Comparison of ENCODE assay signal across 1 cellular context in the genomic region with DNA sequence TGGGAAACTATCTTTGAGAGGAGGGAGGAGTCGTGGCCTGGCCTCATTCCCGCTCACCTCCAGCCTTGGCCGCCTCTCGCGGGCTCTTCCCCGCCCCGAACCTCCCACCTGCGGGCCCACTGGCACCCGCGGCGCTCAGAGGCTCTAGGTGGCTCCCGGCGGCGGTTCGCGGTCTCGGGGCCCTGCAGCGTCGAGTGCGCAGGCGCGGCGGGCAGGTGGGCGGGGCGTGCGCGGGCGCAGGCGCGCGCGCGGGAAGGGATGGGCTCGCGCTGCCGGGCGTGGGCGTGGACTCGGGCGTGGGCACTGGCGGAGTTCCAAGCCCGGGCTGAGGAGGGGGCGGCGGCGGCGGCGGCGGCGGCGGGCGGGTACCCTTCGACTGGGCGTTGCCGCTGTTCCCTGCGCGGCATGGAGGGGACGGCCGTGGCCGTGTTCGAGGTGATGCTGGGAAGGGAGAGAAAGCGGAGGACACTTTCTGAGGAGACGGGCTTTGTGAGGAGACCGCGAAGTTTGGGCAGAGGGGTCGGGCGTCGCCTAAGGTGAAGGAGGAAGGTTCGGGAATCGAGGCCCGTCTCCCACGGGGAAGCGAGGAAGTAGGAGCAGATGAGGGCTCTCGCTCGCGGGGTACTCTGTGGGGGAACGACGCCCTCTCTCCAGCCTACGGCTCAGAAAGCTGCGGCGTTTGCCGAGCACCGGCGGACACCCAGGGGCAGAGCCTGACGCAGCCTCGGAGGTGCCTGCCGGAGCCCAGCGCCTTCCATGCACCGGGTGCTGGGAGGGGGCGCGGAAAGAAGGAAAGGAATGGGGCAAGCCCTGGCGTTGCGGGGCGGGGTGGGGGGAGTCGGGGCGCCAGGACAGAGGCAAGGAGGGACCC.
TF ChIP-seq lines count a peak whose summit lies in the region.

No MANE protein-coding gene starts in this region.

TF ChIP-seq in HepG2, 621 proteins besides CTCF, POLR2A, EP300 and RAD21 (continued from another document and continues in another):
- TF ChIP-seq, protein P1, sequence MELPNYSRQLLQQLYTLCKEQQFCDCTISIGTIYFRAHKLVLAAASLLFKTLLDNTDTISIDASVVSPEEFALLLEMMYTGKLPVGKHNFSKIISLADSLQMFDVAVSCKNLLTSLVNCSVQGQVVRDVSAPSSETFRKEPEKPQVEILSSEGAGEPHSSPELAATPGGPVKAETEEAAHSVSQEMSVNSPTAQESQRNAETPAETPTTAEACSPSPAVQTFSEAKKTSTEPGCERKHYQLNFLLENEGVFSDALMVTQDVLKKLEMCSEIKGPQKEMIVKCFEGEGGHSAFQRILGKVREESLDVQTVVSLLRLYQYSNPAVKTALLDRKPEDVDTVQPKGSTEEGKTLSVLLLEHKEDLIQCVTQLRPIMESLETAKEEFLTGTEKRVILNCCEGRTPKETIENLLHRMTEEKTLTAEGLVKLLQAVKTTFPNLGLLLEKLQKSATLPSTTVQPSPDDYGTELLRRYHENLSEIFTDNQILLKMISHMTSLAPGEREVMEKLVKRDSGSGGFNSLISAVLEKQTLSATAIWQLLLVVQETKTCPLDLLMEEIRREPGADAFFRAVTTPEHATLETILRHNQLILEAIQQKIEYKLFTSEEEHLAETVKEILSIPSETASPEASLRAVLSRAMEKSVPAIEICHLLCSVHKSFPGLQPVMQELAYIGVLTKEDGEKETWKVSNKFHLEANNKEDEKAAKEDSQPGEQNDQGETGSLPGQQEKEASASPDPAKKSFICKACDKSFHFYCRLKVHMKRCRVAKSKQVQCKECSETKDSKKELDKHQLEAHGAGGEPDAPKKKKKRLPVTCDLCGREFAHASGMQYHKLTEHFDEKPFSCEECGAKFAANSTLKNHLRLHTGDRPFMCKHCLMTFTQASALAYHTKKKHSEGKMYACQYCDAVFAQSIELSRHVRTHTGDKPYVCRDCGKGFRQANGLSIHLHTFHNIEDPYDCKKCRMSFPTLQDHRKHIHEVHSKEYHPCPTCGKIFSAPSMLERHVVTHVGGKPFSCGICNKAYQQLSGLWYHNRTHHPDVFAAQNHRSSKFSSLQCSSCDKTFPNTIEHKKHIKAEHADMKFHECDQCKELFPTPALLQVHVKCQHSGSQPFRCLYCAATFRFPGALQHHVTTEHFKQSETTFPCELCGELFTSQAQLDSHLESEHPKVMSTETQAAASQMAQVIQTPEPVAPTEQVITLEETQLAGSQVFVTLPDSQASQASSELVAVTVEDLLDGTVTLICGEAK (IDR thresholded peaks at IDR 0.05) = no peak
- TF ChIP-seq, protein P1 (CRISPR knock-in tag; IDR thresholded peaks at IDR 0.05) = no peak
- TF ChIP-seq PLRG1 (conservative IDR thresholded peaks at IDR 0.05) = no peak
- no peak for TF ChIP-seq ZNF30 (CRISPR knock-in tag; IDR thresholded peaks at IDR 0.05)
- peak; percentile 94 for TF ChIP-seq PHF8 (CRISPR knock-in tag; IDR thresholded peaks at IDR 0.05)
- no peak for TF ChIP-seq PHF5A (CRISPR knock-in tag; IDR thresholded peaks at IDR 0.05; ENCODE audit: low read depth, unreplicated experiment)
- TF ChIP-seq, protein P2, sequence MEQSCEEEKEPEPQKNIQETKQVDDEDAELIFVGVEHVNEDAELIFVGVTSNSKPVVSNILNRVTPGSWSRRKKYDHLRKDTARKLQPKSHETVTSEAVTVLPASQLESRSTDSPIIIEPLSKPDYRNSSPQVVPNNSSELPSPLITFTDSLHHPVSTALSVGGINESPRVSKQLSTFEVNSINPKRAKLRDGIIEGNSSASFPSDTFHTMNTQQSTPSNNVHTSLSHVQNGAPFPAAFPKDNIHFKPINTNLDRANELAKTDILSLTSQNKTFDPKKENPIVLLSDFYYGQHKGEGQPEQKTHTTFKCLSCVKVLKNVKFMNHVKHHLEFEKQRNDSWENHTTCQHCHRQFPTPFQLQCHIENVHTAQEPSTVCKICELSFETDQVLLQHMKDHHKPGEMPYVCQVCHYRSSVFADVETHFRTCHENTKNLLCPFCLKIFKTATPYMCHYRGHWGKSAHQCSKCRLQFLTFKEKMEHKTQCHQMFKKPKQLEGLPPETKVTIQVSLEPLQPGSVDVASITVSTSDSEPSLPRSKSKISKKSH (CRISPR knock-in tag; IDR thresholded peaks at IDR 0.05; ENCODE audit: borderline replicate concordance) = no peak
- peak; percentile 67; the same call in 1 of the 2 replicates for TF ChIP-seq ARHGAP35 (CRISPR knock-in tag; IDR thresholded peaks at IDR 0.05; ENCODE audit: borderline replicate concordance)
- TF ChIP-seq JUN (CRISPR knock-in tag; IDR thresholded peaks at IDR 0.05) = 0 out of 2 replicates have a peak, but pooled peaks have one; percentile 11
- no peak for TF ChIP-seq EEA1 (CRISPR knock-in tag; IDR thresholded peaks at IDR 0.05; ENCODE audit: borderline replicate concordance)
- no peak; the same call in 1 of the 2 replicates for TF ChIP-seq ZBTB7A (CRISPR knock-in tag; IDR thresholded peaks at IDR 0.05)
- TF ChIP-seq NR3C1 (CRISPR knock-in tag; IDR thresholded peaks at IDR 0.05) = no peak
- no peak for TF ChIP-seq ISL2 (CRISPR knock-in tag; IDR thresholded peaks at IDR 0.05)
- no peak for TF ChIP-seq RAD51 (IDR thresholded peaks at IDR 0.05; ENCODE audit: borderline replicate concordance)
- no peak for TF ChIP-seq ZNF605 (CRISPR knock-in tag; IDR thresholded peaks at IDR 0.05)
- TF ChIP-seq, protein P3, sequence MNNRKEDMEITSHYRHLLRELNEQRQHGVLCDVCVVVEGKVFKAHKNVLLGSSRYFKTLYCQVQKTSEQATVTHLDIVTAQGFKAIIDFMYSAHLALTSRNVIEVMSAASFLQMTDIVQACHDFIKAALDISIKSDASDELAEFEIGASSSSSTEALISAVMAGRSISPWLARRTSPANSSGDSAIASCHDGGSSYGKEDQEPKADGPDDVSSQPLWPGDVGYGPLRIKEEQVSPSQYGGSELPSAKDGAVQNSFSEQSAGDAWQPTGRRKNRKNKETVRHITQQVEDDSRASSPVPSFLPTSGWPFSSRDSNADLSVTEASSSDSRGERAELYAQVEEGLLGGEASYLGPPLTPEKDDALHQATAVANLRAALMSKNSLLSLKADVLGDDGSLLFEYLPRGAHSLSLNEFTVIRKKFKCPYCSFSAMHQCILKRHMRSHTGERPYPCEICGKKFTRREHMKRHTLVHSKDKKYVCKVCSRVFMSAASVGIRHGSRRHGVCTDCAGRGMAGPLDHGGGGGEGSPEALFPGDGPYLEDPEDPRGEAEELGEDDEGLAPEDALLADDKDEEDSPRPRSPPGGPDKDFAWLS (CRISPR knock-in tag; IDR thresholded peaks at IDR 0.05; ENCODE audit: borderline replicate concordance) = no peak
- peak; percentile 33; the same call in 1 of the 2 replicates for TF ChIP-seq ZBTB20 (CRISPR knock-in tag; IDR thresholded peaks at IDR 0.05; ENCODE audit: borderline replicate concordance, low read depth)
- TF ChIP-seq CENPX (CRISPR knock-in tag; IDR thresholded peaks at IDR 0.05) = no peak
- no peak for TF ChIP-seq SIX4 (CRISPR knock-in tag; IDR thresholded peaks at IDR 0.05)
- peak; percentile 58 for TF ChIP-seq ZNF781 (CRISPR knock-in tag; IDR thresholded peaks at IDR 0.05; ENCODE audit: borderline replicate concordance, not compliant biosample characterization)
- TF ChIP-seq GLI4 (CRISPR knock-in tag; IDR thresholded peaks at IDR 0.05; ENCODE audit: borderline replicate concordance) = 0 out of 2 replicates have a peak, but pooled peaks have one; percentile 54
- TF ChIP-seq, protein P4, sequence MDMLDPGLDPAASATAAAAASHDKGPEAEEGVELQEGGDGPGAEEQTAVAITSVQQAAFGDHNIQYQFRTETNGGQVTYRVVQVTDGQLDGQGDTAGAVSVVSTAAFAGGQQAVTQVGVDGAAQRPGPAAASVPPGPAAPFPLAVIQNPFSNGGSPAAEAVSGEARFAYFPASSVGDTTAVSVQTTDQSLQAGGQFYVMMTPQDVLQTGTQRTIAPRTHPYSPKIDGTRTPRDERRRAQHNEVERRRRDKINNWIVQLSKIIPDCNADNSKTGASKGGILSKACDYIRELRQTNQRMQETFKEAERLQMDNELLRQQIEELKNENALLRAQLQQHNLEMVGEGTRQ (IDR thresholded peaks at IDR 0.05; ENCODE audit: low read depth, low read length) = no peak
- TF ChIP-seq, protein P4 (CRISPR knock-in tag; IDR thresholded peaks at IDR 0.05; ENCODE audit: borderline replicate concordance) = no peak
- TF ChIP-seq, protein P5, sequence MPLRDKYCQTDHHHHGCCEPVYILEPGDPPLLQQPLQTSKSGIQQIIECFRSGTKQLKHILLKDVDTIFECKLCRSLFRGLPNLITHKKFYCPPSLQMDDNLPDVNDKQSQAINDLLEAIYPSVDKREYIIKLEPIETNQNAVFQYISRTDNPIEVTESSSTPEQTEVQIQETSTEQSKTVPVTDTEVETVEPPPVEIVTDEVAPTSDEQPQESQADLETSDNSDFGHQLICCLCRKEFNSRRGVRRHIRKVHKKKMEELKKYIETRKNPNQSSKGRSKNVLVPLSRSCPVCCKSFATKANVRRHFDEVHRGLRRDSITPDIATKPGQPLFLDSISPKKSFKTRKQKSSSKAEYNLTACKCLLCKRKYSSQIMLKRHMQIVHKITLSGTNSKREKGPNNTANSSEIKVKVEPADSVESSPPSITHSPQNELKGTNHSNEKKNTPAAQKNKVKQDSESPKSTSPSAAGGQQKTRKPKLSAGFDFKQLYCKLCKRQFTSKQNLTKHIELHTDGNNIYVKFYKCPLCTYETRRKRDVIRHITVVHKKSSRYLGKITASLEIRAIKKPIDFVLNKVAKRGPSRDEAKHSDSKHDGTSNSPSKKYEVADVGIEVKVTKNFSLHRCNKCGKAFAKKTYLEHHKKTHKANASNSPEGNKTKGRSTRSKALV (CRISPR knock-in tag; IDR thresholded peaks at IDR 0.05) = no peak
- TF ChIP-seq TRIM24 (CRISPR knock-in tag; IDR thresholded peaks at IDR 0.05) = no peak
- no peak for TF ChIP-seq SMAD1 (CRISPR knock-in tag; IDR thresholded peaks at IDR 0.05; ENCODE audit: borderline replicate concordance, low read depth)
- no peak for TF ChIP-seq SIX1 (CRISPR knock-in tag; IDR thresholded peaks at IDR 0.05; ENCODE audit: borderline replicate concordance)
- TF ChIP-seq ZNF557 (CRISPR knock-in tag; IDR thresholded peaks at IDR 0.05) = no peak
- TF ChIP-seq ZC3H13 (CRISPR knock-in tag; IDR thresholded peaks at IDR 0.05) = no peak
- no peak; the same call in 1 of the 2 replicates for TF ChIP-seq ZNF788 (CRISPR knock-in tag; IDR thresholded peaks at IDR 0.05; ENCODE audit: borderline replicate concordance)
- TF ChIP-seq ZNF709 (CRISPR knock-in tag; IDR thresholded peaks at IDR 0.05) = peak; percentile 57; the same call in 1 of the 2 replicates
- TF ChIP-seq SRF (IDR thresholded peaks at IDR 0.05; ENCODE audit: low read depth, low read length) = no peak
- peak; percentile 30; the same call in 1 of the 2 replicates for TF ChIP-seq ZIK1 (CRISPR knock-in tag; IDR thresholded peaks at IDR 0.05; ENCODE audit: borderline replicate concordance, low read depth)
- peak; percentile 93 for TF ChIP-seq ZFX (CRISPR knock-in tag; IDR thresholded peaks at IDR 0.05; ENCODE audit: low read depth)
- TF ChIP-seq, protein P6, sequence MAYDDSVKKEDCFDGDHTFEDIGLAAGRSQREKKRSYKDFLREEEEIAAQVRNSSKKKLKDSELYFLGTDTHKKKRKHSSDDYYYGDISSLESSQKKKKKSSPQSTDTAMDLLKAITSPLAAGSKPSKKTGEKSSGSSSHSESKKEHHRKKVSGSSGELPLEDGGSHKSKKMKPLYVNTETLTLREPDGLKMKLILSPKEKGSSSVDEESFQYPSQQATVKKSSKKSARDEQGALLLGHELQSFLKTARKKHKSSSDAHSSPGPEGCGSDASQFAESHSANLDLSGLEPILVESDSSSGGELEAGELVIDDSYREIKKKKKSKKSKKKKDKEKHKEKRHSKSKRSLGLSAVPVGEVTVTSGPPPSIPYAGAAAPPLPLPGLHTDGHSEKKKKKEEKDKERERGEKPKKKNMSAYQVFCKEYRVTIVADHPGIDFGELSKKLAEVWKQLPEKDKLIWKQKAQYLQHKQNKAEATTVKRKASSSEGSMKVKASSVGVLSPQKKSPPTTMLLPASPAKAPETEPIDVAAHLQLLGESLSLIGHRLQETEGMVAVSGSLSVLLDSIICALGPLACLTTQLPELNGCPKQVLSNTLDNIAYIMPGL (CRISPR knock-in tag; IDR thresholded peaks at IDR 0.05; ENCODE audit: borderline replicate concordance in 1 of 2, low read depth in 1 of 2) = peak; percentile 51 to 53; a peak in 3 of 4 replicates
- no peak for TF ChIP-seq TGIF2 (CRISPR knock-in tag; IDR thresholded peaks at IDR 0.05)
- no peak for TF ChIP-seq ZNF263 (CRISPR knock-in tag; IDR thresholded peaks at IDR 0.05)
- no peak for TF ChIP-seq FOSL2 (CRISPR knock-in tag; IDR thresholded peaks at IDR 0.05)
- TF ChIP-seq CEBPB (IDR thresholded peaks at IDR 0.05; ENCODE audit: borderline replicate concordance, low read depth, low read length) = no peak
- no peak for TF ChIP-seq ZNF850 (CRISPR knock-in tag; conservative IDR thresholded peaks at IDR 0.05)
